1 cellular context compared by ENCODE assay signal in the genomic region with DNA sequence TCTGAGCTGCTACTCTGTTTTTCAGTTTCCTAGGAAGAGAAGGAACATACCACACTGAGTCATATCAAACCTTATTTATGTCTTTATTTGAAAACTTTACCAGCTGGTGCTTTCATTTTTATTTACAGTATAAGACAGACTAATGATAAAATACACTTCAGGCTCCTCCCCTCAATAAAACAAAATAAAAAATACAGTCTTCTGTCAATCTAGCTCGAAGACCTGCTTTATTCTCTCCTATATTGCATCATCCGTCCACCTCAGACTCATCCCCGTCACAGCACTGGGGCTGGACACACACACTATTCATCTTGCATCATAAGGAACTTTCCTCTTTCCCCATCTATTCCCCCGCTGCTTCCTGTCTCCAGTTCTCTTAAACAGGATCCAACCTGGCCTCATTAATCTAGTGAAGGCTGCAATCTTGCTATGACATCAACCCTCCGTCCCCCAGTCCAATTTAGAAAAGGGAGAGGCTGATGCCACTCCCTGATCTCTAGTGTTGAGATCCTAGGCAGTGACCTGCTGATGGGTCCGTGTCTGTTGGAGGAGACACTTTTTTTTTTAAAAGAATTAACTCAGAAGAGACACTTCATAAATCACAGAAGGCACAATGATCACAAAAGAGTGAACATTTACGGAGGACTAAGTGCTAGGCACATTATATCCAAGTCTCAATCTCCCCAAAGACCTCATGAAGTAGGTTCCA.
A peak's percentile ranks its signal among the peaks of the same experiment; 100 is the strongest.
TF ChIP-seq lines count a peak whose summit lies in the region.

No MANE protein-coding gene starts in this region.

TF ChIP-seq in HepG2, 621 proteins besides CTCF, POLR2A, EP300 and RAD21 (continued from another document and continues in another):
- TF ChIP-seq, protein P1, sequence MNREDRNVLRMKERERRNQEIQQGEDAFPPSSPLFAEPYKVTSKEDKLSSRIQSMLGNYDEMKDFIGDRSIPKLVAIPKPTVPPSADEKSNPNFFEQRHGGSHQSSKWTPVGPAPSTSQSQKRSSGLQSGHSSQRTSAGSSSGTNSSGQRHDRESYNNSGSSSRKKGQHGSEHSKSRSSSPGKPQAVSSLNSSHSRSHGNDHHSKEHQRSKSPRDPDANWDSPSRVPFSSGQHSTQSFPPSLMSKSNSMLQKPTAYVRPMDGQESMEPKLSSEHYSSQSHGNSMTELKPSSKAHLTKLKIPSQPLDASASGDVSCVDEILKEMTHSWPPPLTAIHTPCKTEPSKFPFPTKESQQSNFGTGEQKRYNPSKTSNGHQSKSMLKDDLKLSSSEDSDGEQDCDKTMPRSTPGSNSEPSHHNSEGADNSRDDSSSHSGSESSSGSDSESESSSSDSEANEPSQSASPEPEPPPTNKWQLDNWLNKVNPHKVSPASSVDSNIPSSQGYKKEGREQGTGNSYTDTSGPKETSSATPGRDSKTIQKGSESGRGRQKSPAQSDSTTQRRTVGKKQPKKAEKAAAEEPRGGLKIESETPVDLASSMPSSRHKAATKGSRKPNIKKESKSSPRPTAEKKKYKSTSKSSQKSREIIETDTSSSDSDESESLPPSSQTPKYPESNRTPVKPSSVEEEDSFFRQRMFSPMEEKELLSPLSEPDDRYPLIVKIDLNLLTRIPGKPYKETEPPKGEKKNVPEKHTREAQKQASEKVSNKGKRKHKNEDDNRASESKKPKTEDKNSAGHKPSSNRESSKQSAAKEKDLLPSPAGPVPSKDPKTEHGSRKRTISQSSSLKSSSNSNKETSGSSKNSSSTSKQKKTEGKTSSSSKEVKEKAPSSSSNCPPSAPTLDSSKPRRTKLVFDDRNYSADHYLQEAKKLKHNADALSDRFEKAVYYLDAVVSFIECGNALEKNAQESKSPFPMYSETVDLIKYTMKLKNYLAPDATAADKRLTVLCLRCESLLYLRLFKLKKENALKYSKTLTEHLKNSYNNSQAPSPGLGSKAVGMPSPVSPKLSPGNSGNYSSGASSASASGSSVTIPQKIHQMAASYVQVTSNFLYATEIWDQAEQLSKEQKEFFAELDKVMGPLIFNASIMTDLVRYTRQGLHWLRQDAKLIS (CRISPR knock-in tag; IDR thresholded peaks at IDR 0.05): peak; percentile 87
- TF ChIP-seq RELA (CRISPR knock-in tag; IDR thresholded peaks at IDR 0.05) (no peak), REST (IDR thresholded peaks at IDR 0.05; ENCODE audit: borderline replicate concordance in 1 of 2, low read depth in 1 of 2, low read length in 2 of 2) (no peak), RXRB (CRISPR knock-in tag; IDR thresholded peaks at IDR 0.05; ENCODE audit: borderline replicate concordance) (no peak), ZNF703 (CRISPR knock-in tag; IDR thresholded peaks at IDR 0.05; ENCODE audit: borderline replicate concordance) (no peak), ZNF747 (CRISPR knock-in tag; IDR thresholded peaks at IDR 0.05; ENCODE audit: borderline replicate concordance) (0 out of 2 replicates have a peak, but pooled peaks have one; percentile 1), POLR2G (IDR thresholded peaks at IDR 0.05; ENCODE audit: low read depth, low read length) (peak; percentile 78), AHR (CRISPR knock-in tag; IDR thresholded peaks at IDR 0.05) (no peak), ZNF160 (CRISPR knock-in tag; IDR thresholded peaks at IDR 0.05) (no peak), ELF3 (CRISPR knock-in tag; IDR thresholded peaks at IDR 0.05) (no peak), TP53 (CRISPR knock-in tag; conservative IDR thresholded peaks at IDR 0.05) (no peak), RFX5 (IDR thresholded peaks at IDR 0.05; ENCODE audit: low read depth, low read length) (no peak), ZBTB40 (IDR thresholded peaks at IDR 0.05) (no peak), ZBTB40 (CRISPR knock-in tag; IDR thresholded peaks at IDR 0.05) (no peak), ZNF724P (CRISPR knock-in tag; IDR thresholded peaks at IDR 0.05; ENCODE audit: borderline replicate concordance) (no peak), ZNF326 (CRISPR knock-in tag; IDR thresholded peaks at IDR 0.05; ENCODE audit: borderline replicate concordance) (no peak)
- TF ChIP-seq, protein P2, sequence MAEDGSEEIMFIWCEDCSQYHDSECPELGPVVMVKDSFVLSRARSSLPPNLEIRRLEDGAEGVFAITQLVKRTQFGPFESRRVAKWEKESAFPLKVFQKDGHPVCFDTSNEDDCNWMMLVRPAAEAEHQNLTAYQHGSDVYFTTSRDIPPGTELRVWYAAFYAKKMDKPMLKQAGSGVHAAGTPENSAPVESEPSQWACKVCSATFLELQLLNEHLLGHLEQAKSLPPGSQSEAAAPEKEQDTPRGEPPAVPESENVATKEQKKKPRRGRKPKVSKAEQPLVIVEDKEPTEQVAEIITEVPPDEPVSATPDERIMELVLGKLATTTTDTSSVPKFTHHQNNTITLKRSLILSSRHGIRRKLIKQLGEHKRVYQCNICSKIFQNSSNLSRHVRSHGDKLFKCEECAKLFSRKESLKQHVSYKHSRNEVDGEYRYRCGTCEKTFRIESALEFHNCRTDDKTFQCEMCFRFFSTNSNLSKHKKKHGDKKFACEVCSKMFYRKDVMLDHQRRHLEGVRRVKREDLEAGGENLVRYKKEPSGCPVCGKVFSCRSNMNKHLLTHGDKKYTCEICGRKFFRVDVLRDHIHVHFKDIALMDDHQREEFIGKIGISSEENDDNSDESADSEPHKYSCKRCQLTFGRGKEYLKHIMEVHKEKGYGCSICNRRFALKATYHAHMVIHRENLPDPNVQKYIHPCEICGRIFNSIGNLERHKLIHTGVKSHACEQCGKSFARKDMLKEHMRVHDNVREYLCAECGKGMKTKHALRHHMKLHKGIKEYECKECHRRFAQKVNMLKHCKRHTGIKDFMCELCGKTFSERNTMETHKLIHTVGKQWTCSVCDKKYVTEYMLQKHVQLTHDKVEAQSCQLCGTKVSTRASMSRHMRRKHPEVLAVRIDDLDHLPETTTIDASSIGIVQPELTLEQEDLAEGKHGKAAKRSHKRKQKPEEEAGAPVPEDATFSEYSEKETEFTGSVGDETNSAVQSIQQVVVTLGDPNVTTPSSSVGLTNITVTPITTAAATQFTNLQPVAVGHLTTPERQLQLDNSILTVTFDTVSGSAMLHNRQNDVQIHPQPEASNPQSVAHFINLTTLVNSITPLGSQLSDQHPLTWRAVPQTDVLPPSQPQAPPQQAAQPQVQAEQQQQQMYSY (CRISPR knock-in tag; IDR thresholded peaks at IDR 0.05): no peak
- TF ChIP-seq, protein P3, sequence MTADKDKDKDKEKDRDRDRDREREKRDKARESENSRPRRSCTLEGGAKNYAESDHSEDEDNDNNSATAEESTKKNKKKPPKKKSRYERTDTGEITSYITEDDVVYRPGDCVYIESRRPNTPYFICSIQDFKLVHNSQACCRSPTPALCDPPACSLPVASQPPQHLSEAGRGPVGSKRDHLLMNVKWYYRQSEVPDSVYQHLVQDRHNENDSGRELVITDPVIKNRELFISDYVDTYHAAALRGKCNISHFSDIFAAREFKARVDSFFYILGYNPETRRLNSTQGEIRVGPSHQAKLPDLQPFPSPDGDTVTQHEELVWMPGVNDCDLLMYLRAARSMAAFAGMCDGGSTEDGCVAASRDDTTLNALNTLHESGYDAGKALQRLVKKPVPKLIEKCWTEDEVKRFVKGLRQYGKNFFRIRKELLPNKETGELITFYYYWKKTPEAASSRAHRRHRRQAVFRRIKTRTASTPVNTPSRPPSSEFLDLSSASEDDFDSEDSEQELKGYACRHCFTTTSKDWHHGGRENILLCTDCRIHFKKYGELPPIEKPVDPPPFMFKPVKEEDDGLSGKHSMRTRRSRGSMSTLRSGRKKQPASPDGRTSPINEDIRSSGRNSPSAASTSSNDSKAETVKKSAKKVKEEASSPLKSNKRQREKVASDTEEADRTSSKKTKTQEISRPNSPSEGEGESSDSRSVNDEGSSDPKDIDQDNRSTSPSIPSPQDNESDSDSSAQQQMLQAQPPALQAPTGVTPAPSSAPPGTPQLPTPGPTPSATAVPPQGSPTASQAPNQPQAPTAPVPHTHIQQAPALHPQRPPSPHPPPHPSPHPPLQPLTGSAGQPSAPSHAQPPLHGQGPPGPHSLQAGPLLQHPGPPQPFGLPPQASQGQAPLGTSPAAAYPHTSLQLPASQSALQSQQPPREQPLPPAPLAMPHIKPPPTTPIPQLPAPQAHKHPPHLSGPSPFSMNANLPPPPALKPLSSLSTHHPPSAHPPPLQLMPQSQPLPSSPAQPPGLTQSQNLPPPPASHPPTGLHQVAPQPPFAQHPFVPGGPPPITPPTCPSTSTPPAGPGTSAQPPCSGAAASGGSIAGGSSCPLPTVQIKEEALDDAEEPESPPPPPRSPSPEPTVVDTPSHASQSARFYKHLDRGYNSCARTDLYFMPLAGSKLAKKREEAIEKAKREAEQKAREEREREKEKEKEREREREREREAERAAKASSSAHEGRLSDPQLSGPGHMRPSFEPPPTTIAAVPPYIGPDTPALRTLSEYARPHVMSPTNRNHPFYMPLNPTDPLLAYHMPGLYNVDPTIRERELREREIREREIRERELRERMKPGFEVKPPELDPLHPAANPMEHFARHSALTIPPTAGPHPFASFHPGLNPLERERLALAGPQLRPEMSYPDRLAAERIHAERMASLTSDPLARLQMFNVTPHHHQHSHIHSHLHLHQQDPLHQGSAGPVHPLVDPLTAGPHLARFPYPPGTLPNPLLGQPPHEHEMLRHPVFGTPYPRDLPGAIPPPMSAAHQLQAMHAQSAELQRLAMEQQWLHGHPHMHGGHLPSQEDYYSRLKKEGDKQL (CRISPR knock-in tag; IDR thresholded peaks at IDR 0.05; ENCODE audit: low read depth): no peak
